In the genomic region with DNA sequence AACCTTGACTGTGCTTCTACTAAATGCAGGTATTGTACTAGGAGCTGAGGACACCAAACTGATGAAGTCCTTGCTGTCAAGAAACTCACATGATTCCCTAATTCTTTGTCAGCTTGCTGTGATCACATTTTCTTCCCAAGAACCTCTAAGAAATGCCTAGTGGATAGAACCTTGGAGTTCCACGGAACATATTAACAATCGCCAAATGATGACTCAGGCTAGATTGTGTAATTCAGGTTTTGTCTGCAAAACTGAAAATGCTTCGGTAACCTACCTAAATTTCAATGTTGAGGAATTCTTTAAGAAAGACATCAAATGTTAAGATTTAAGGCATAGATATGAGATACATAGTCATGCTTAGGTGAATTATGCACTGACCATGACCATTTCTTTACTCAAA, we compare ENCODE assay signal across 11 cellular contexts. TPM values are rescaled to one million over a fixed set of nuclear protein-coding genes. Genes with fewer than 3 reads are reported as not detected.
A peak's percentile ranks its signal among the peaks of the same experiment; 100 is the strongest.
DNase-seq lines count a peak whose midpoint lies in the region; ATAC-seq and TF ChIP-seq lines count a peak whose summit lies in the region.
"Had no signal": no experiment of that assay in that cellular context is flagged by ENCODE, and none has a peak within 500 bp of the region (broad histone marks: within the 10 kb centered on the region; RNA-seq: fewer than 3 reads in every experiment).

No MANE protein-coding gene starts in this region.

- no TSS peak for BruUV-seq in OCI-LY7 (replicated peaks; lab: Mats Ljungman, UMichigan)

- H4K20me1 ChIP-seq in OCI-LY7 (ENCODE audit: insufficient read depth, low read length) = peaks cover 19% of the 10 kb centered on the region

- 45 to 49% methylated on average over 3 of the region's 3 CpGs for WGBS in upper lobe of left lung, 2 donors

- H2AFZ ChIP-seq in OCI-LY7 (ENCODE audit: low read length) = peak overlapping the region; percentile 65; the same call in 1 of the 2 replicates

- H3K4me3 ChIP-seq in OCI-LY7 (ENCODE audit: low read depth, low read length, poor library complexity, severe bottlenecking) (no peak overlapping the region), coronary artery (no peak overlapping the region), upper lobe of left lung (no peak overlapping the region)

- H3K36me3 ChIP-seq in OCI-LY7 (ENCODE audit: insufficient read depth, low read length) (peaks cover 30% of the 10 kb centered on the region), upper lobe of left lung (peaks cover 0 to 6% (median 0%) of the 10 kb centered on the region in 4 donors)

- H3K36me3 Mint-ChIP-seq in progenitor cell of endocrine pancreas (ENCODE audit: insufficient read depth) = peaks cover 9% of the 10 kb centered on the region

- no peaks in the 10 kb centered on the region for H3K27me3 Mint-ChIP-seq in progenitor cell of endocrine pancreas

- no peak overlapping the region for H3K4me2 ChIP-seq in OCI-LY7 (ENCODE audit: low read length)

- no peak for TF ChIP-seq POLR2A in upper lobe of left lung (IDR thresholded peaks at IDR 0.05)

- intact Hi-C loops in OCI-LY7 (cut with micrococcal nuclease; ENCODE audit: unreplicated experiment) = loop anchor here (10.0 kb wide), 2 partner anchors 481 to 759 kb away; a partner anchor contains a TSS
- intact Hi-C loops in Right ventricle myocardium superior (cut with DNase I) = no loop called here

- H3K27ac ChIP-seq in OCI-LY7 (ENCODE audit: low read depth, low read length, poor library complexity, severe bottlenecking) (no peak overlapping the region), coronary artery (peak overlapping the region; percentile 43 to 99), upper lobe of left lung (peak overlapping the region in 1 of 4 donors; percentile 38)

- DNase-seq in EH (ENCODE audit: low read depth) (peak; percentile 77), OCI-LY7 (ENCODE audit: low spot score) (no peak), coronary artery (ENCODE audit: low spot score) (no peak), progenitor cell of endocrine pancreas (ENCODE audit: low spot score, unreplicated experiment) (no peak), HuH-7.5 (ENCODE audit: low spot score) (no peak), SW480 (ENCODE audit: low spot score) (no peak), Right ventricle myocardium superior (no peak), upper lobe of left lung (no peak)
- DNase-seq: activated CD4-positive, alpha-beta T cell treated with anti-CD3 and anti-CD28 coated beads for 48 hours; endodermal cell; NCI-H446 treated with DMSO at 0.1 percent for 48 hours had no signal

- CTCF ChIA-PET in OCI-LY7 (lab: Charles Lee; ENCODE audit: unreplicated experiment) = interaction anchor here (0.6 to 1.9 kb wide), 3 partner anchors 9 to 82 kb away, joined by 3 to 10 read pairs (median 3); no protein-coding TSS in a partner anchor

- peak overlapping the region; percentile 4 for H3K4me3 Mint-ChIP-seq in progenitor cell of endocrine pancreas (ENCODE audit: low read depth)
- H3K4me3 Mint-ChIP-seq: endodermal cell had no signal

- TF ChIP-seq CTCF in OCI-LY7 (conservative IDR thresholded peaks at IDR 0.05; ENCODE audit: low read length) (no peak), coronary artery (IDR thresholded peaks at IDR 0.05) (no peak), progenitor cell of endocrine pancreas (IDR thresholded peaks at IDR 0.05; ENCODE audit: unreplicated experiment) (no peak), upper lobe of left lung (IDR thresholded peaks at IDR 0.05) (no peak)

- H3K4me1 ChIP-seq in OCI-LY7 (ENCODE audit: insufficient read depth, low read length, poor library complexity, severe bottlenecking) (peaks cover 31% of the 10 kb centered on the region), upper lobe of left lung (peaks cover 15 to 37% (median 26%) of the 10 kb centered on the region in 4 donors)

- POLR2A ChIA-PET in OCI-LY7 (lab: Charles Lee) = interaction anchor here (0.6 to 7.7 kb wide), 8 partner anchors 8 to 314 kb away, joined by 3 to 123 read pairs (median 20); no protein-coding TSS in a partner anchor

- H3K9me3 ChIP-seq in OCI-LY7 (ENCODE audit: low read length) = no peaks in the 10 kb centered on the region
- no peaks in the 10 kb centered on the region for H3K9me3 ChIP-seq in upper lobe of left lung

- ATAC-seq in Right ventricle myocardium superior (ENCODE audit: poor library complexity) (no peak), upper lobe of left lung (ENCODE audit: low FRiP score in 2 of 2) (no peak)

- H3K9me3 Mint-ChIP-seq in progenitor cell of endocrine pancreas (ENCODE audit: low read depth) = no peaks in the 10 kb centered on the region
- H3K9me3 Mint-ChIP-seq: endodermal cell had no signal

- peaks cover 29% of the 10 kb centered on the region for H3K4me1 Mint-ChIP-seq in progenitor cell of endocrine pancreas (ENCODE audit: low read depth)

- TF ChIP-seq EP300 in upper lobe of left lung (IDR thresholded peaks at IDR 0.05) = no peak

- no peaks in the 10 kb centered on the region for H3K27me3 ChIP-seq in upper lobe of left lung

- no peaks in the 10 kb centered on the region for H3K9me2 ChIP-seq in OCI-LY7 (ENCODE audit: insufficient read depth, low read length)

- no peak overlapping the region for H3K27ac Mint-ChIP-seq in progenitor cell of endocrine pancreas
- H3K27ac Mint-ChIP-seq: endodermal cell had no signal

- peaks cover 31% of the 10 kb centered on the region for H3K79me2 ChIP-seq in OCI-LY7 (ENCODE audit: insufficient read depth, low read depth, low read length)

RNA-seq across cellular contexts. Expression of a gene that starts 1.7 kb away (rescaled TPM):
- total RNA-seq in OCI-LY7 (2014; rRNA removed; shearing (Covaris generic)) = 46.8 and 60.7 TPM in 2 replicates
- total RNA-seq in OCI-LY7 (2022) (48.6 and 54.9 TPM in 2 replicates), progenitor cell of endocrine pancreas (47.7 and 56.2 TPM in 2 replicates), Right ventricle myocardium superior (48.1 TPM), upper lobe of left lung (10 to 100 TPM; 21.7 to 45.6 (median 28.2) TPM)
